10 cellular contexts compared by ENCODE assay signal in genomic region chr2:217996345-217996744, GRCh38. TPM values are rescaled to one million over a fixed set of nuclear protein-coding genes. Genes with fewer than 3 reads are reported as not detected.
DNase-seq lines count a peak whose midpoint lies in the region; ATAC-seq and TF ChIP-seq lines count a peak whose summit lies in the region.
"Had no signal": no experiment of that assay in that cellular context is flagged by ENCODE, and none has a peak within 500 bp of the region (broad histone marks: within the 10 kb centered on the region; RNA-seq: fewer than 3 reads in every experiment).

No MANE protein-coding gene starts in this region.

- no peaks in the 10 kb centered on the region for H3K9me3 Mint-ChIP-seq in chondrocyte (ENCODE audit: low read depth)
- H3K9me3 Mint-ChIP-seq in Caco-2 (ENCODE audit: unreplicated experiment) = no peaks in the 10 kb centered on the region
- H3K9me3 Mint-ChIP-seq in H9 = no peaks in the 10 kb centered on the region
- H3K9me3 Mint-ChIP-seq: stimulated activated naive CD8-positive, alpha-beta T cell treated with anti-CD3 and anti-CD28 coated beads, Interleukin-15, Interleukin-2, amounts not matched to agents 100 ng/mL and 50 ng/mL, for 24 hours had no signal

- TF ChIP-seq POLR2A in transverse colon (IDR thresholded peaks at IDR 0.05) (no peak), Peyer's patch (IDR thresholded peaks at IDR 0.05) (no peak)

- no peaks in the 10 kb centered on the region for H3K36me3 ChIP-seq in left lung
- no peaks in the 10 kb centered on the region for H3K36me3 ChIP-seq in transverse colon
- no peaks in the 10 kb centered on the region for H3K36me3 ChIP-seq in Caco-2 (ENCODE audit: control insufficient read depth, insufficient read depth, low read length)
- no peaks in the 10 kb centered on the region for H3K36me3 ChIP-seq in Peyer's patch

- CTCF ChIA-PET in Caco-2 (lab: Charles Lee) = interaction anchor here (0.7 to 1.8 kb wide), 3 partner anchors 14 to 211 kb away, joined by 3 to 6 read pairs (median 3); no protein-coding TSS in a partner anchor

- H3K27ac Mint-ChIP-seq in chondrocyte (ENCODE audit: unreplicated experiment) (peak overlapping the region; percentile 84), Caco-2 (ENCODE audit: unreplicated experiment) (no peak overlapping the region), H9 (no peak overlapping the region)
- H3K27ac Mint-ChIP-seq: stimulated activated naive CD8-positive, alpha-beta T cell treated with anti-CD3 and anti-CD28 coated beads, Interleukin-15, Interleukin-2, amounts not matched to agents 100 ng/mL and 50 ng/mL, for 24 hours had no signal

- H2BK12ac ChIP-seq in H9 (ENCODE audit: insufficient read length, low read depth, low read length) = no peak overlapping the region

- no peak overlapping the region for H2BK5ac ChIP-seq in H9 (ENCODE audit: insufficient read length, low read length)

- BruUV-seq in Caco-2 (replicated peaks; lab: Mats Ljungman, UMichigan) = no TSS peak

- no peak overlapping the region for H3K9ac ChIP-seq in H9 (ENCODE audit: extremely low read depth, insufficient read length, low read length)

- no peak overlapping the region for H3K56ac ChIP-seq in H9 (ENCODE audit: insufficient read length, low read depth, low read length)

- H3K4me1 Mint-ChIP-seq in chondrocyte (ENCODE audit: low read depth) (peaks cover 90% of the 10 kb centered on the region), Caco-2 (ENCODE audit: low read depth, unreplicated experiment) (no peaks in the 10 kb centered on the region), H9 (peaks cover 6 to 26% of the 10 kb centered on the region in 2 experiments; a peak in 3 of 4 replicates)

- H3K27ac ChIP-seq in left lung (peak overlapping the region in 1 of 2 donors; percentile 76), transverse colon (peak overlapping the region; percentile 35 to 61 (median 51)), Peyer's patch (peak overlapping the region in 1 of 4 donors; percentile 5), H9 (ENCODE audit: insufficient read length, low read depth, low read length) (no peak overlapping the region)

- H3K79me2 ChIP-seq in H9 (ENCODE audit: insufficient read depth, low read length) = no peaks in the 10 kb centered on the region

- intact Hi-C loops in left lung (cut with DNase I) = loop anchor here in 1 of 2 donors (5.0 kb wide), 1 partner anchor 209 kb away; no protein-coding TSS in a partner anchor
- intact Hi-C loops in transverse colon (cut with DNase I; ENCODE audit: low total_unique reads) = no loop called here
- intact Hi-C loops in Caco-2 (cut with micrococcal nuclease; ENCODE audit: unreplicated experiment) = no loop called here

- TF ChIP-seq EP300 in transverse colon (IDR thresholded peaks at IDR 0.05; ENCODE audit: low read depth) = no peak

- H3K36me3 Mint-ChIP-seq in chondrocyte (ENCODE audit: low read depth) = peaks cover 7% of the 10 kb centered on the region
- H3K36me3 Mint-ChIP-seq in Caco-2 (ENCODE audit: insufficient read depth, unreplicated experiment) = no peaks in the 10 kb centered on the region
- no peaks in the 10 kb centered on the region for H3K36me3 Mint-ChIP-seq in H9 (ENCODE audit: insufficient read depth in 1 of 3, low read depth in 3 of 3)

- DNase-seq in LHCN-M2 (ENCODE audit: low read depth) = peak; percentile 50
- DNase-seq in chondrocyte (ENCODE audit: low spot score) = no peak
- peak in 1 of 2 donors; percentile 63 for DNase-seq in left lung
- DNase-seq in transverse colon = no peak
- no peak for DNase-seq in Caco-2
- no peak for DNase-seq in Peyer's patch
- no peak for DNase-seq in H9
- DNase-seq: NCI-H1930 had no signal

- H3K4me1 ChIP-seq in left lung (peaks cover 14 to 51% of the 10 kb centered on the region in 2 donors), transverse colon (peaks cover 0 to 32% (median 12%) of the 10 kb centered on the region in 4 donors), Caco-2 (no peaks in the 10 kb centered on the region), Peyer's patch (peaks cover 0 to 9% (median 0%) of the 10 kb centered on the region in 4 donors), H9 (ENCODE audit: insufficient read depth, low read length) (0 out of 2 replicates have a peak, but pooled peaks cover 2% of the 10 kb centered on the region)

- H3K23me2 ChIP-seq in H9 (ENCODE audit: insufficient read length, low read depth, low read length, poor library complexity, severe bottlenecking) = no peaks in the 10 kb centered on the region

- H3K23ac ChIP-seq in H9 (ENCODE audit: insufficient read length, low read depth, low read length) = no peak overlapping the region

- TF ChIP-seq CTCF in chondrocyte (IDR thresholded peaks at IDR 0.05) (no peak), left lung (IDR thresholded peaks at IDR 0.05) (no peak), transverse colon (IDR thresholded peaks at IDR 0.05) (no peak), Caco-2 (IDR thresholded peaks at IDR 0.05; ENCODE audit: insufficient read depth in 1 of 2, low read depth in 1 of 2, low read length in 1 of 2, severe bottlenecking in 1 of 2, unreplicated experiment in 1 of 2) (no peak), Peyer's patch (IDR thresholded peaks at IDR 0.05) (no peak), H9 (conservative IDR thresholded peaks at IDR 0.05) (no peak)

- POLR2A ChIA-PET in Caco-2 (lab: Charles Lee) = no interaction called here

- H3K14ac ChIP-seq in H9 (ENCODE audit: insufficient read depth, low read length) = no peak overlapping the region

- no peaks in the 10 kb centered on the region for H3K27me3 ChIP-seq in left lung
- H3K27me3 ChIP-seq in transverse colon = no peaks in the 10 kb centered on the region
- H3K27me3 ChIP-seq in Caco-2 (replicated peaks; ENCODE audit: control insufficient read depth, insufficient read depth, low read length) = no peaks in the 10 kb centered on the region
- no peaks in the 10 kb centered on the region for H3K27me3 ChIP-seq in Peyer's patch
- no peaks in the 10 kb centered on the region for H3K27me3 ChIP-seq in H9 (ENCODE audit: insufficient read depth, low read length)

- no peak overlapping the region for H2AFZ ChIP-seq in H9 (ENCODE audit: low read length)

- H3K27me3 Mint-ChIP-seq in chondrocyte (ENCODE audit: low read depth) (no peaks in the 10 kb centered on the region), Caco-2 (ENCODE audit: insufficient read depth, unreplicated experiment) (no peaks in the 10 kb centered on the region), H9 (ENCODE audit: low read depth) (peaks cover 35% of the 10 kb centered on the region)

- H3K4ac ChIP-seq in H9 (ENCODE audit: low read depth, low read length) = no peak overlapping the region

- H3K9me3 ChIP-seq in left lung = no peaks in the 10 kb centered on the region
- no peaks in the 10 kb centered on the region for H3K9me3 ChIP-seq in transverse colon
- no peaks in the 10 kb centered on the region for H3K9me3 ChIP-seq in Caco-2
- H3K9me3 ChIP-seq in Peyer's patch = no peaks in the 10 kb centered on the region
- no peaks in the 10 kb centered on the region for H3K9me3 ChIP-seq in H9 (ENCODE audit: control insufficient read depth, low read depth, low read length)

- H3K18ac ChIP-seq in H9 (ENCODE audit: insufficient read length, low read depth, low read length) = no peak overlapping the region

- ATAC-seq in left lung = peak; percentile 45
- ATAC-seq: left lobe of liver had no signal

- H3K4me3 ChIP-seq in left lung = no peak overlapping the region
- no peak overlapping the region for H3K4me3 ChIP-seq in transverse colon
- no peak overlapping the region for H3K4me3 ChIP-seq in Caco-2 (ENCODE audit: low read depth, low read length)
- H3K4me3 ChIP-seq in Peyer's patch = no peak overlapping the region

- H2AK5ac ChIP-seq in H9 (ENCODE audit: insufficient read length, low read length) = no peak overlapping the region

- in situ Hi-C loops in transverse colon (cut with MboI; ENCODE audit: low pct_ligation_motif_present in 1 of 4, low pct_unique_long_range_greater_than_20kb in 1 of 4, low sequenced_read_pairs in 3 of 4) = loop anchor here in 1 of 4 donors (25.0 kb wide), 1 partner anchor 209 kb away; no protein-coding TSS in a partner anchor

- peak overlapping the region; percentile 31 for H3K4me3 Mint-ChIP-seq in chondrocyte (ENCODE audit: unreplicated experiment)
- no peak overlapping the region for H3K4me3 Mint-ChIP-seq in Caco-2 (ENCODE audit: unreplicated experiment)
- no peak overlapping the region for H3K4me3 Mint-ChIP-seq in H9
- H3K4me3 Mint-ChIP-seq: stimulated activated naive CD8-positive, alpha-beta T cell treated with anti-CD3 and anti-CD28 coated beads, Interleukin-15, Interleukin-2, amounts not matched to agents 100 ng/mL and 50 ng/mL, for 24 hours had no signal

- no peak overlapping the region for H4K91ac ChIP-seq in H9 (ENCODE audit: insufficient read length, low read depth, low read length)

- no peak overlapping the region for H2BK15ac ChIP-seq in H9 (ENCODE audit: low read depth, low read length)

- H4K20me1 ChIP-seq in H9 (ENCODE audit: control insufficient read depth, insufficient read depth, insufficient read length) = no peaks in the 10 kb centered on the region

- WGBS in transverse colon (ENCODE audit: low coverage in 1 of 2), 2 donors = 44 to 80% methylated on average over 2 to 5 of the region's 5 CpGs
- WGBS in H9 (ENCODE audit: extremely low coverage, insufficient read length, low lambda C conversion rate) = no CpG with 5 or more reads among the region's 5 CpGs

- H4K8ac ChIP-seq in H9 (replicated peaks; ENCODE audit: insufficient read length, low read depth, low read length) = no peak overlapping the region

- no peak overlapping the region for H2BK120ac ChIP-seq in H9 (ENCODE audit: low read depth, low read length, poor library complexity, severe bottlenecking)

- H3T11ph ChIP-seq in H9 (ENCODE audit: low read length) = no peak overlapping the region

- H3K4me2 ChIP-seq in H9 (ENCODE audit: insufficient read depth, insufficient read length, low read length) = no peak overlapping the region

- H4K5ac ChIP-seq in H9 (ENCODE audit: insufficient read length, low read depth, low read length) = no peak overlapping the region

- H2BK20ac ChIP-seq in H9 (ENCODE audit: low read depth, low read length, poor library complexity, severe bottlenecking) = no peak overlapping the region

- no peaks in the 10 kb centered on the region for H3K79me1 ChIP-seq in H9 (ENCODE audit: insufficient read depth, low read depth, low read length, poor library complexity, severe bottlenecking)

RNA-seq across cellular contexts. Expression of gene TNS1, which starts 6.5 kb away (rescaled TPM):
- total RNA-seq in LHCN-M2 (2014; rRNA removed) (47.8 and 53.4 TPM in 2 replicates), chondrocyte (227 to 272 TPM (median 249 TPM) in 3 replicates), left lung (100 to 1,000 TPM; 303 to 327 TPM), transverse colon (100 to 1,000 TPM; 101 to 487 (median 231) TPM), Caco-2 (2022) (16.1 and 16.9 TPM in 2 replicates), Peyer's patch (100 to 1,000 TPM in 2 of 4 donors, 10 to 100 TPM in 2; 23.1 to 156 (median 81.1) TPM), H9 (2021) (3.2 and 3.4 TPM in 2 replicates)
- 44.0 TPM for polyA plus RNA-seq in LHCN-M2 (2012)
